In genomic region chr14:72715215-72715909, GRCh38 we compare ENCODE assay signal across 10 cellular contexts.
DNase-seq lines count a peak whose midpoint lies in the region; ATAC-seq lines count a peak whose summit lies in the region.
"Had no signal": no experiment of that assay in that cellular context is flagged by ENCODE, and none has a peak within 500 bp of the region (broad histone marks: within the 10 kb centered on the region; RNA-seq: fewer than 3 reads in every experiment).

No MANE protein-coding gene starts in this region.

- ATAC-seq in stimulated activated naive B cell treated with anti-CD40 and anti-IgM and Interleukin-4, amounts not matched to agents 10 μg/mL and 1 μg/mL and 100 μg/mL, for 72 hours (replicated peaks): peak; percentile 43 to 47
- ATAC-seq in GM21515 (IDR thresholded peaks at IDR 0.05; ENCODE audit: unreplicated experiment): no peak

- H3K4me1 Mint-ChIP-seq in activated T-helper 1 cell treated with anti-CD3 and anti-CD28 coated beads, Interleukin-12 subunit alpha, Interleukin-12 subunit beta, Interleukin-2, Interleukin-4 antibody, amounts not matched to agents 30 ng/mL and 10 ng/mL and 1 ng/mL, durations not matched to agents 14 hours and 24 hours and 36 hours (ENCODE audit: low read depth): peaks cover 35% of the 10 kb centered on the region
- H3K4me1 Mint-ChIP-seq in immature natural killer cell: peaks cover 66 to 87% of the 10 kb centered on the region in 2 donors
- peaks cover 45 to 53% of the 10 kb centered on the region in 2 donors for H3K4me1 Mint-ChIP-seq in stimulated activated naive B cell treated with anti-CD40 and anti-IgM and Interleukin-4, amounts not matched to agents 10 μg/mL and 1 μg/mL and 100 μg/mL, for 72 hours

- peak overlapping the region; percentile 68 for H3K27ac Mint-ChIP-seq in activated T-helper 1 cell treated with anti-CD3 and anti-CD28 coated beads, Interleukin-12 subunit alpha, Interleukin-12 subunit beta, Interleukin-2, Interleukin-4 antibody, amounts not matched to agents 30 ng/mL and 10 ng/mL and 1 ng/mL, durations not matched to agents 14 hours and 24 hours and 36 hours
- H3K27ac Mint-ChIP-seq in immature natural killer cell: peak overlapping the region; percentile 70 to 95 (median 88)
- peak overlapping the region; percentile 77 for H3K27ac Mint-ChIP-seq in stimulated activated naive B cell treated with anti-CD40 and anti-IgM and Interleukin-4, amounts not matched to agents 10 μg/mL and 1 μg/mL and 100 μg/mL, for 72 hours
- H3K27ac Mint-ChIP-seq: activated CD4-positive, alpha-beta T cell treated with anti-CD3 and anti-CD28 coated beads, Interleukin-2, amount 10 ng/mL, durations not matched to agents 7 days and 5 days had no signal

- H3K27me3 Mint-ChIP-seq in activated T-helper 1 cell treated with anti-CD3 and anti-CD28 coated beads, Interleukin-12 subunit alpha, Interleukin-12 subunit beta, Interleukin-2, Interleukin-4 antibody, amounts not matched to agents 30 ng/mL and 10 ng/mL and 1 ng/mL, durations not matched to agents 14 hours and 24 hours and 36 hours (ENCODE audit: insufficient read depth): no peaks in the 10 kb centered on the region
- peaks cover 9 to 12% (median 11%) of the 10 kb centered on the region in 3 donors for H3K27me3 Mint-ChIP-seq in immature natural killer cell (ENCODE audit: low read depth in 3 of 3)
- no peaks in the 10 kb centered on the region for H3K27me3 Mint-ChIP-seq in stimulated activated naive B cell treated with anti-CD40 and anti-IgM and Interleukin-4, amounts not matched to agents 10 μg/mL and 1 μg/mL and 100 μg/mL, for 72 hours

- H3K36me3 Mint-ChIP-seq in activated T-helper 1 cell treated with anti-CD3 and anti-CD28 coated beads, Interleukin-12 subunit alpha, Interleukin-12 subunit beta, Interleukin-2, Interleukin-4 antibody, amounts not matched to agents 30 ng/mL and 10 ng/mL and 1 ng/mL, durations not matched to agents 14 hours and 24 hours and 36 hours (ENCODE audit: low read depth): peaks cover 16% of the 10 kb centered on the region
- H3K36me3 Mint-ChIP-seq in immature natural killer cell: peaks cover 0 to 8% (median 5%) of the 10 kb centered on the region in 3 donors
- peaks cover 0 to 4% of the 10 kb centered on the region in 2 donors for H3K36me3 Mint-ChIP-seq in stimulated activated naive B cell treated with anti-CD40 and anti-IgM and Interleukin-4, amounts not matched to agents 10 μg/mL and 1 μg/mL and 100 μg/mL, for 72 hours

- no peak overlapping the region for H3K4me3 Mint-ChIP-seq in activated T-helper 1 cell treated with anti-CD3 and anti-CD28 coated beads, Interleukin-12 subunit alpha, Interleukin-12 subunit beta, Interleukin-2, Interleukin-4 antibody, amounts not matched to agents 30 ng/mL and 10 ng/mL and 1 ng/mL, durations not matched to agents 14 hours and 24 hours and 36 hours
- peak overlapping the region; percentile 74 to 86 (median 79) for H3K4me3 Mint-ChIP-seq in immature natural killer cell
- peak overlapping the region; percentile 7 to 52 for H3K4me3 Mint-ChIP-seq in stimulated activated naive B cell treated with anti-CD40 and anti-IgM and Interleukin-4, amounts not matched to agents 10 μg/mL and 1 μg/mL and 100 μg/mL, for 72 hours
- H3K4me3 Mint-ChIP-seq: activated CD4-positive, alpha-beta T cell treated with anti-CD3 and anti-CD28 coated beads, Interleukin-2, amount 10 ng/mL, durations not matched to agents 7 days and 5 days had no signal

- DNase-seq in DMS 273 (lab: John Stamatoyannopoulos, UW; ENCODE audit: unreplicated experiment): peak; percentile 19
- DNase-seq in DMS 273 treated with DMSO at 0.1 percent for 48 hours (lab: John Stamatoyannopoulos, UW): no peak
- DNase-seq in activated T-helper 1 cell treated with anti-CD3 and anti-CD28 coated beads, Interleukin-12 subunit alpha, Interleukin-12 subunit beta, Interleukin-2, Interleukin-4 antibody, amounts not matched to agents 30 ng/mL and 10 ng/mL and 1 ng/mL, durations not matched to agents 14 hours and 24 hours and 36 hours (ENCODE audit: low spot score): no peak
- DNase-seq in immature natural killer cell: peak; percentile 39 to 43 (median 42)
- DNase-seq in stimulated activated naive B cell treated with anti-CD40 and anti-IgM and Interleukin-4, amounts not matched to agents 10 μg/mL and 1 μg/mL and 100 μg/mL, for 72 hours: no peak
- DNase-seq in NK-92 (lab: John Stamatoyannopoulos, UW; ENCODE audit: unreplicated experiment): no peak
- DNase-seq in NOMO-1 treated with DMSO at 0.1 percent for 48 hours (lab: John Stamatoyannopoulos, UW; ENCODE audit: unreplicated experiment): no peak
- DNase-seq: activated CD4-positive, alpha-beta T cell treated with anti-CD3 and anti-CD28 coated beads, Interleukin-2, amount 10 ng/mL, durations not matched to agents 7 days and 5 days; NCI-H2227 treated with DMSO at 0.1 percent for 48 hours had no signal

- intact Hi-C loops in activated T-helper 1 cell treated with anti-CD3 and anti-CD28 coated beads, Interleukin-12 subunit alpha, Interleukin-12 subunit beta, Interleukin-2, Interleukin-4 antibody, amounts not matched to agents 30 ng/mL and 10 ng/mL and 1 ng/mL, durations not matched to agents 14 hours and 24 hours and 36 hours (cut with micrococcal nuclease): loop anchor here (2.0 kb wide), 1 partner anchor 197 kb away; no protein-coding TSS in a partner anchor

- no peaks in the 10 kb centered on the region for H3K9me3 Mint-ChIP-seq in activated T-helper 1 cell treated with anti-CD3 and anti-CD28 coated beads, Interleukin-12 subunit alpha, Interleukin-12 subunit beta, Interleukin-2, Interleukin-4 antibody, amounts not matched to agents 30 ng/mL and 10 ng/mL and 1 ng/mL, durations not matched to agents 14 hours and 24 hours and 36 hours
- H3K9me3 Mint-ChIP-seq in immature natural killer cell: no peaks in the 10 kb centered on the region
- H3K9me3 Mint-ChIP-seq in stimulated activated naive B cell treated with anti-CD40 and anti-IgM and Interleukin-4, amounts not matched to agents 10 μg/mL and 1 μg/mL and 100 μg/mL, for 72 hours: no peaks in the 10 kb centered on the region
- H3K9me3 Mint-ChIP-seq: activated CD4-positive, alpha-beta T cell treated with anti-CD3 and anti-CD28 coated beads, Interleukin-2, amount 10 ng/mL, durations not matched to agents 7 days and 5 days had no signal

Comparison
In these comparisons a context has a peak if more than half of its experiments do, and no peak if none do; other contexts are left out.
1. DNase-seq: peak in DMS 273 (single experiment) and immature natural killer cell (3 of 3); none in DMS 273 treated with DMSO at 0.1 percent for 48 hours (single experiment), activated T-helper 1 cell treated with anti-CD3 and anti-CD28 coated beads, Interleukin-12 subunit alpha, Interleukin-12 subunit beta, Interleukin-2, Interleukin-4 antibody, amounts not matched to agents 30 ng/mL and 10 ng/mL and 1 ng/mL, durations not matched to agents 14 hours and 24 hours and 36 hours (single experiment), stimulated activated naive B cell treated with anti-CD40 and anti-IgM and Interleukin-4, amounts not matched to agents 10 μg/mL and 1 μg/mL and 100 μg/mL, for 72 hours (single experiment), NK-92 (single experiment) and NOMO-1 treated with DMSO at 0.1 percent for 48 hours (single experiment).
2. Peak in every context shown above with its lines, with median percentiles within 50 percentile points of each other: H3K27ac Mint-ChIP-seq.